Comparison of ENCODE assay signal across 8 cellular contexts in genomic region chr1:89524369-89525168, GRCh38. TPM values are rescaled to one million over a fixed set of nuclear protein-coding genes. Genes with fewer than 3 reads are reported as not detected.
DNase-seq lines count a peak whose midpoint lies in the region; ATAC-seq, FAIRE-seq and TF ChIP-seq lines count a peak whose summit lies in the region.

Gene LRRC8B, plus strand, starts transcription at chr1:89524829. Its CDS starts 57,822 bp downstream, at chr1:89582651.

- DNase-seq in GM12891 (ENCODE audit: insufficient read length, low spot score) (peak; percentile 72), NCI-H1105 (lab: John Stamatoyannopoulos, UW) (peak; percentile 92), T-helper 2 cell (peak; percentile 77 to 95 (median 82)), right atrium auricular region (ENCODE audit: low spot score) (peak; percentile 90), psoas muscle (peak; percentile 91 to 95), urothelium cell line (ENCODE audit: low spot score) (peak; percentile 92)

- H3K9me3 ChIP-seq in right atrium auricular region (no peaks in the 10 kb centered on the region), psoas muscle (no peaks in the 10 kb centered on the region)

- H3K27ac ChIP-seq in angular gyrus (ENCODE audit: low read depth, low read length), result peak within 1 kb of the TSS; percentile 96
- peak within 1 kb of the TSS; percentile 91 for H3K27ac ChIP-seq in right atrium auricular region
- peak within 1 kb of the TSS; percentile 98 for H3K27ac ChIP-seq in psoas muscle

- H3K36me3 ChIP-seq in right atrium auricular region (no peaks in the 10 kb centered on the region), psoas muscle (ENCODE audit: insufficient read depth in 1 of 2, low read depth in 1 of 2) (peaks cover 0 to 11% of the 10 kb centered on the region in 2 donors)

- peak in 1 of 2 donors; percentile 17 for TF ChIP-seq CTCF in right atrium auricular region (IDR thresholded peaks at IDR 0.05)
- TF ChIP-seq CTCF in psoas muscle (IDR thresholded peaks at IDR 0.05), result no peak

- H3K27me3 ChIP-seq in right atrium auricular region, result no peaks in the 10 kb centered on the region
- H3K27me3 ChIP-seq in psoas muscle (ENCODE audit: insufficient read depth in 3 of 3, low read length in 2 of 3), result no peaks in the 10 kb centered on the region

- H3K4me3 ChIP-seq in right atrium auricular region (peak within 1 kb of the TSS; percentile 94 to 97), psoas muscle (peak within 1 kb of the TSS; percentile 99)

- 0 out of 2 replicates have a peak, but pooled peaks have one; percentile 35 for TF ChIP-seq POLR2A in GM12891 (IDR thresholded peaks at IDR 0.05; ENCODE audit: low read depth, low read length)

- H3K4me1 ChIP-seq in right atrium auricular region, result peaks cover 0 to 14% of the 10 kb centered on the region in 2 donors
- H3K4me1 ChIP-seq in psoas muscle, result peaks cover 34% of the 10 kb centered on the region

- FAIRE-seq in GM12891 (lab: Jason Lieb, UNC), result peak; percentile 97
- FAIRE-seq in urothelium cell line (lab: Jason Lieb, UNC), result peak; percentile 96

- ATAC-seq in HG02623 (IDR thresholded peaks at IDR 0.05; ENCODE audit: unreplicated experiment) (peak; percentile 89), psoas muscle (peak; percentile 95 to 97 (median 95))

- 0 to 1% (median 0%) methylated on average over 77 to 85 of the region's 85 CpGs for WGBS in psoas muscle, 3 donors

- intact Hi-C loops in psoas muscle (cut with DNase I), result loop anchor here (5.0 to 10.0 kb wide), 2 partner anchors 33 to 50 kb away; no protein-coding TSS in a partner anchor

TF ChIP-seq in GM12891, 5 proteins besides CTCF, POLR2A, EP300 and RAD21:
- TF ChIP-seq TAF1 (IDR thresholded peaks at IDR 0.05; ENCODE audit: low read depth, low read length) (peak; percentile 68), POLR2AphosphoS5 (IDR thresholded peaks at IDR 0.05; ENCODE audit: low read depth, low read length) (peak; percentile 27; the same call in 1 of the 2 replicates), SPI1 (IDR thresholded peaks at IDR 0.05; ENCODE audit: low read depth, low read length) (no peak), PAX5 (IDR thresholded peaks at IDR 0.05; ENCODE audit: insufficient read depth, low read length, severe bottlenecking) (peak; percentile 32), POU2F2 (IDR thresholded peaks at IDR 0.05; ENCODE audit: low read depth, low read length) (peak; percentile 5; the same call in 1 of the 2 replicates)

RNA-seq across cellular contexts. Expression of gene LRRC8B, which starts in this region (rescaled TPM):
- 0.64 TPM for polyA plus RNA-seq in GM12891 (2012; ENCODE audit: low read depth, missing spikeins)
- total RNA-seq in right atrium auricular region (1 to 10 TPM; 5.5 to 8.2 TPM), psoas muscle (10 to 100 TPM; 10.3 to 21.6 (median 13.7) TPM)
- polyA plus RNA-seq in psoas muscle, result 1 to 10 TPM; 2.7 to 3.7 (median 3.3) TPM

Comparison
In these comparisons a context has a peak if more than half of its experiments do, and no peak if none do; other contexts are left out.
1. Peak in every context shown above with its lines: DNase-seq, ATAC-seq, H3K4me3 ChIP-seq and H3K27ac ChIP-seq.